ENCODE assay signal across 35 cellular contexts in the genomic region with DNA sequence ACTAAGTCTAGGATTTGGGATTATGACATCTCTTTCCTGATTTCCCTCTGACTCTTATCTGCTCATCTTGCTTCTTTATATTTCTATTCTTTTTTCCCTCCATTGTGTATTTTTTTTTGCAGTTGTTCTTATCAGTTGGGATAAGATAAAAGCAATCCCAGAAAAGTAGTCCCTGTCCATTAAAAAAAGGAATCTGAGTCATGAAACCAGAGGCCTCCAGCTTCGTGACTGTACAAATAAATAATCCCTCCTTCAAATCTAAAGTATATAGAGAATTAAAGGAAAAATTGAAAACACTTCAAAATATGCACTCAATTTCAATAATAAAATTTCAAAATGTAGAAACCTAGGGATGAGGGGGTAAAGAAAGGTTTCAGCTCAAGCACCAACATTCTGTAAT.
"Had no signal": no experiment of that assay in that cellular context is flagged by ENCODE, and none has a peak within 500 bp of the region (broad histone marks: within the 10 kb centered on the region; RNA-seq: fewer than 3 reads in every experiment).

No MANE protein-coding gene starts in this region.

- H3K9me3 ChIP-seq: MG63 had no signal

- H3K4me3 ChIP-seq: MG63 had no signal

- DNase-seq: Karpas-422, Kasumi-1, KG1, MG63, MM.1S, MV-4-11, NCI-H1048, NCI-H1092, NCI-H1092 treated with DMSO at 0.1 percent for 48 hours, NCI-H1105, NCI-H1105 treated with DMSO at 0.1 percent for 48 hours, NCI-H1417, NCI-H1417 treated with DMSO at 0.1 percent for 48 hours, NCI-H1436, NCI-H1436 treated with DMSO at 0.1 percent for 48 hours, NCI-H146, NCI-H1694, NCI-H1694 treated with DMSO at 0.1 percent for 48 hours, NCI-H187, NCI-H187 treated with DMSO at 0.1 percent for 48 hours, NCI-H1930, NCI-H2029, NCI-H2029 treated with DMSO at 0.1 percent for 48 hours, NCI-H2081, NCI-H2081 treated with DMSO at 0.1 percent for 48 hours, NCI-H2107, NCI-H2171, NCI-H2171 treated with DMSO at 0.1 percent for 48 hours, NCI-H2227 treated with DMSO at 0.1 percent for 48 hours, NCI-H345, NCI-H446, NCI-H446 treated with DMSO at 0.1 percent for 48 hours, NCI-H510A, NCI-H510A treated with DMSO at 0.1 percent for 48 hours had no signal

- H3K36me3 ChIP-seq: MG63 had no signal

- H3K27ac ChIP-seq: KMS-11 had no signal

- H3K27me3 ChIP-seq: MG63 had no signal
